8 cellular contexts compared by ENCODE assay signal in the genomic region with DNA sequence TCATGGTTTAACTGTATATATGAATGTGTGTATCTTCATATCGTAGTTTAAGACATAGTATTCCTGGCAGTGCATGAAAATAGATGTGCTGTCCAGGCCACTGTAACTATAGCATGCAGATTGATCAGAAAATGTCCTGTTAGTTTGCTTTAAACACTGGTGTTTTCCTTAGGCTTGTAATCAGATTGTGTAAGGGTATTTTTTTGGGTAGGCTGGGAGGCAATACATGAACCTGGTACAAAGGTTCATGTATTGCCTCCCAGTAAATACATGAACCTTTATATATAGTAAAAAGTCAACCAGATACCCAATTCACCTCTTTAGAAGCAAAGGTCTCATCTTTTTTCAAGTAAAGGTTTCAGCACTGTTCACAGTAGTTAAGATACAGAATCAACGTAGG. TPM values are rescaled to one million over a fixed set of nuclear protein-coding genes. Genes with fewer than 3 reads are reported as not detected.
DNase-seq lines count a peak whose midpoint lies in the region; ATAC-seq, FAIRE-seq and TF ChIP-seq lines count a peak whose summit lies in the region.

No MANE protein-coding gene starts in this region.

- intact Hi-C loops in sigmoid colon (cut with DNase I) = loop anchor here (5.0 to 10.0 kb wide), 2 partner anchors 62 to 250 kb away; partner anchors contain the start of genes MARS2 and MOB4

- WGBS in sigmoid colon, 2 donors = 56 to 81% methylated on average over 2 of the region's 2 CpGs

- H3K36me3 ChIP-seq in SU-DHL-6 (ENCODE audit: low read length) = no peaks in the 10 kb centered on the region
- H3K36me3 ChIP-seq in sigmoid colon = peaks cover 0 to 4% (median 0%) of the 10 kb centered on the region in 4 donors

- TF ChIP-seq CTCF in SU-DHL-6 (IDR thresholded peaks at IDR 0.05; ENCODE audit: insufficient read depth, low read length, poor library complexity, severe bottlenecking) = no peak
- no peak for TF ChIP-seq CTCF in fibroblast of mammary gland (conservative IDR thresholded peaks at IDR 0.05; ENCODE audit: control insufficient read depth, insufficient read depth, low read depth, low read length)
- TF ChIP-seq CTCF in sigmoid colon (IDR thresholded peaks at IDR 0.05) = no peak

- TF ChIP-seq POLR2A in GM12891 (IDR thresholded peaks at IDR 0.05; ENCODE audit: low read depth, low read length) (no peak), sigmoid colon (IDR thresholded peaks at IDR 0.05) (no peak), erythroblast (IDR thresholded peaks at IDR 0.05; ENCODE audit: low read length) (no peak)

- peak overlapping the region; percentile 82 for H3K4me2 ChIP-seq in SU-DHL-6 (ENCODE audit: low read depth, low read length, poor library complexity, severe bottlenecking)

- peaks cover 9% of the 10 kb centered on the region; the same call in 1 of the 2 replicates for H4K20me1 ChIP-seq in SU-DHL-6 (ENCODE audit: low read depth, low read length)

- H3K9me3 ChIP-seq in SU-DHL-6 (ENCODE audit: insufficient read depth, low read length) = no peaks in the 10 kb centered on the region
- H3K9me3 ChIP-seq in sigmoid colon = no peaks in the 10 kb centered on the region

- H3K27ac ChIP-seq in SU-DHL-6 (ENCODE audit: low read depth, low read length) = no peak overlapping the region
- peak overlapping the region in 3 of 4 donors; percentile 97 to 100 (median 100) for H3K27ac ChIP-seq in sigmoid colon

- H2AFZ ChIP-seq in SU-DHL-6 (ENCODE audit: low read depth, low read length, severe bottlenecking) = no peak overlapping the region

- no peak for TF ChIP-seq EP300 in sigmoid colon (IDR thresholded peaks at IDR 0.05)

- DNase-seq in GM12891 (ENCODE audit: insufficient read length, low spot score) (no peak), fibroblast of mammary gland (ENCODE audit: low read depth) (no peak), sigmoid colon (no peak), erythroblast (lab: John Stamatoyannopoulos, UW) (no peak), epidermal melanocyte (ENCODE audit: insufficient read length, low spot score) (no peak), DMS79 (lab: John Stamatoyannopoulos, UW) (no peak)

- peak; percentile 40 for FAIRE-seq in GM12891 (lab: Jason Lieb, UNC)

- no peaks in the 10 kb centered on the region for H3K27me3 ChIP-seq in SU-DHL-6 (ENCODE audit: low read length)
- no peaks in the 10 kb centered on the region for H3K27me3 ChIP-seq in sigmoid colon

- H3K9me2 ChIP-seq in SU-DHL-6 (replicated peaks; ENCODE audit: insufficient read depth, low read length) = no peaks in the 10 kb centered on the region

- ATAC-seq in GM18870 (IDR thresholded peaks at IDR 0.05; ENCODE audit: unreplicated experiment) = no peak

- peaks cover 4% of the 10 kb centered on the region; the same call in 1 of the 2 replicates for H3F3A ChIP-seq in SU-DHL-6 (ENCODE audit: insufficient read depth)

- H3K4me1 ChIP-seq in sigmoid colon = peaks cover 0 to 23% (median 19%) of the 10 kb centered on the region in 4 donors

- H3K79me2 ChIP-seq in SU-DHL-6 (ENCODE audit: insufficient read depth, low read length) = peaks cover 64% of the 10 kb centered on the region

- H3K4me3 ChIP-seq in SU-DHL-6 (ENCODE audit: insufficient read depth, low read length, poor library complexity, severe bottlenecking) (peak overlapping the region; percentile 82), fibroblast of mammary gland (ENCODE audit: control insufficient read depth, low read depth, low read length) (peak overlapping the region; percentile 99), sigmoid colon (peak overlapping the region in 3 of 4 donors; percentile 72 to 96 (median 90))

- H3K9ac ChIP-seq in SU-DHL-6 (ENCODE audit: low read length) = peak overlapping the region; percentile 82

TF ChIP-seq in GM12891, 5 proteins besides CTCF, POLR2A, EP300 and RAD21:
- TF ChIP-seq SPI1 (IDR thresholded peaks at IDR 0.05; ENCODE audit: low read depth, low read length) = no peak
- TF ChIP-seq TAF1 (IDR thresholded peaks at IDR 0.05; ENCODE audit: low read depth, low read length) = no peak
- no peak for TF ChIP-seq POU2F2 (IDR thresholded peaks at IDR 0.05; ENCODE audit: low read depth, low read length)
- no peak for TF ChIP-seq POLR2AphosphoS5 (IDR thresholded peaks at IDR 0.05; ENCODE audit: low read depth, low read length)
- TF ChIP-seq PAX5 (IDR thresholded peaks at IDR 0.05; ENCODE audit: insufficient read depth, low read length, severe bottlenecking) = no peak
TF ChIP-seq in GM12891: peak in this region for 0.

RNA-seq across cellular contexts. Expression of gene COQ10B, which starts 1.6 kb away (rescaled TPM):
- polyA plus RNA-seq in GM12891 (2012; ENCODE audit: low read depth, missing spikeins) = 10.4 TPM
- total RNA-seq in sigmoid colon = 10 to 100 TPM; 16.3 to 39.0 (median 33.0) TPM
- polyA plus RNA-seq in sigmoid colon = 10 to 100 TPM; 15.1 to 77.9 (median 39.0) TPM

RNA-seq across cellular contexts. Expression of gene SF3B1, which starts 20.1 kb away (rescaled TPM):
- 174 TPM for polyA plus RNA-seq in GM12891 (2012; ENCODE audit: low read depth, missing spikeins)
- 100 to 1,000 TPM; 258 to 475 (median 332) TPM for total RNA-seq in sigmoid colon
- polyA plus RNA-seq in sigmoid colon = 100 to 1,000 TPM in 1 of 3 donors, 10 to 100 TPM in 2; 61.5 to 122 (median 62.5) TPM

RNA-seq across cellular contexts. Expression of gene HSPD1, which starts 44.7 kb away (rescaled TPM):
- 397 TPM for polyA plus RNA-seq in GM12891 (2012; ENCODE audit: low read depth, missing spikeins)
- 100 to 1,000 TPM in 3 of 4 donors, 10 to 100 TPM in 1; 98.9 to 144 (median 114) TPM for total RNA-seq in sigmoid colon
- polyA plus RNA-seq in sigmoid colon = 100 to 1,000 TPM; 121 to 313 (median 177) TPM

RNA-seq across cellular contexts. Expression of gene HSPE1, which starts 45.3 kb away (rescaled TPM):
- polyA plus RNA-seq in GM12891 (2012; ENCODE audit: low read depth, missing spikeins) = 366 TPM
- total RNA-seq in sigmoid colon = 100 to 1,000 TPM in 2 of 4 donors, 10 to 100 TPM in 2; 47.8 to 136 (median 106) TPM
- 100 to 1,000 TPM; 194 to 267 (median 217) TPM for polyA plus RNA-seq in sigmoid colon
